Comparison of ENCODE assay signal across 9 cellular contexts in the genomic region with DNA sequence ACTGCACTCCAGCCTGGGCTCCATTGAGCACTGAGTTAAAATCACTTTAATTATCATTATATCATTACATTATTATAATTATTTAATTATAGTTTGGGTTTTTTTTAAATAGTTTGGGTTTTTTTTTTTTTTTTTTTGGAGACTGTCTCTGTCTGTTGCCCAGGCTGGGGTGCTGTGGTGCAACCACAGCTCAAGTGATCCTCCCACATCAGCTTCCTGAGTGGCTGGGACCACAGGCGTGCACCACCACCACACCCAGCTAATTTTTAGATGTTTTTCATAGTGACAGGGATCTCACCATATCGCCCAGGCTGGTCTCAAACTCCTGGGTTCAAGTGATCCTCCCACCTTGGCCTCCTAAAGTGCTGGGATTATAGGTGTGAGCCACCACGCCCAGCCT. TPM values are rescaled to one million over a fixed set of nuclear protein-coding genes. Genes with fewer than 3 reads are reported as not detected.
DNase-seq lines count a peak whose midpoint lies in the region; ATAC-seq and TF ChIP-seq lines count a peak whose summit lies in the region.
"Not testable (repeated sequence)": the region's sequence is repeated elsewhere in the genome, so short reads cannot be mapped to it uniquely, and the experiment has no call there.
"Had no signal": no experiment of that assay in that cellular context is flagged by ENCODE, and none has a peak within 500 bp of the region (broad histone marks: within the 10 kb centered on the region; RNA-seq: fewer than 3 reads in every experiment).

No MANE protein-coding gene starts in this region.

- peaks cover 5 to 20% (median 8%) of the 10 kb centered on the region in 4 donors for H3K4me1 Mint-ChIP-seq in CD4-positive, CD25-positive, alpha-beta regulatory T cell
- H3K4me1 Mint-ChIP-seq in CD8-positive, alpha-beta memory T cell: peaks cover 14 to 34% (median 26%) of the 10 kb centered on the region in 3 donors
- not testable (repeated sequence) for H3K4me1 Mint-ChIP-seq in activated CD4-positive, alpha-beta T cell treated with anti-CD3 and anti-CD28 coated beads, Interleukin-2, amount 10 ng/mL, durations not matched to agents 24 days and 14 days; activated CD8-positive, alpha-beta T cell treated with anti-CD3 and anti-CD28 coated beads, Interleukin-2, amount 10 ng/mL, durations not matched to agents 7 days and 5 days (ENCODE audit: low read depth); effector memory CD8-positive, alpha-beta T cell (ENCODE audit: low read depth in 2 of 2)
- H3K4me1 Mint-ChIP-seq in activated naive CD4-positive, alpha-beta T cell treated with anti-CD3 and anti-CD28 coated beads, Interleukin-2, amount 50 U/mL, for 24 hours: peaks cover 12% of the 10 kb centered on the region
- peaks cover 14 to 24% of the 10 kb centered on the region in 2 donors for H3K4me1 Mint-ChIP-seq in natural killer cell

- POLR2A ChIA-PET in CD8-positive, alpha-beta memory T cell (lab: Charles Lee); activated CD8-positive, alpha-beta T cell treated with anti-CD3 and anti-CD28 coated beads, Interleukin-2, amount 10 ng/mL, durations not matched to agents 7 days and 5 days (lab: Charles Lee): not testable (repeated sequence)

- not testable (repeated sequence) for TF ChIP-seq CTCF in natural killer cell (IDR thresholded peaks at IDR 0.05)

- peak; percentile 62 to 80 for ATAC-seq in CD4-positive, CD25-positive, alpha-beta regulatory T cell (ENCODE audit: low read depth in 2 of 2)
- ATAC-seq in activated CD8-positive, alpha-beta T cell treated with anti-CD3 and anti-CD28 coated beads, Interleukin-2, amount 10 ng/mL, durations not matched to agents 7 days and 5 days: peak; percentile 83
- peak; percentile 100 for ATAC-seq in effector memory CD8-positive, alpha-beta T cell (replicated peaks)
- ATAC-seq in natural killer cell: peak; percentile 49 to 95 (median 64)

- CTCF ChIA-PET in CD8-positive, alpha-beta memory T cell (lab: Charles Lee); activated CD8-positive, alpha-beta T cell treated with anti-CD3 and anti-CD28 coated beads, Interleukin-2, amount 10 ng/mL, durations not matched to agents 7 days and 5 days (lab: Charles Lee): not testable (repeated sequence)

- H3K27me3 ChIP-seq in CD4-positive, CD25-positive, alpha-beta regulatory T cell (ENCODE audit: control insufficient read depth, insufficient read depth, low read length); CD8-positive, alpha-beta memory T cell (ENCODE audit: insufficient read depth, low read length, poor library complexity, severe bottlenecking): not testable (repeated sequence)

- not testable (repeated sequence) for H3K4me3 Mint-ChIP-seq in CD4-positive, CD25-positive, alpha-beta regulatory T cell; activated CD4-positive, alpha-beta T cell treated with anti-CD3 and anti-CD28 coated beads, Interleukin-2, amount 10 ng/mL, durations not matched to agents 24 days and 14 days; activated CD8-positive, alpha-beta T cell treated with anti-CD3 and anti-CD28 coated beads, Interleukin-2, amount 10 ng/mL, durations not matched to agents 7 days and 5 days
- H3K4me3 Mint-ChIP-seq in CD8-positive, alpha-beta memory T cell: peak overlapping the region in 2 of 7 donors; percentile 32 to 50
- H3K4me3 Mint-ChIP-seq in activated naive CD4-positive, alpha-beta T cell treated with anti-CD3 and anti-CD28 coated beads, Interleukin-2, amount 50 U/mL, for 24 hours: peak overlapping the region; percentile 3
- H3K4me3 Mint-ChIP-seq in effector memory CD8-positive, alpha-beta T cell: peak overlapping the region; percentile 54
- peak overlapping the region; percentile 62 for H3K4me3 Mint-ChIP-seq in natural killer cell

- H3K27me3 Mint-ChIP-seq in CD4-positive, CD25-positive, alpha-beta regulatory T cell; CD8-positive, alpha-beta memory T cell; activated CD4-positive, alpha-beta T cell treated with anti-CD3 and anti-CD28 coated beads, Interleukin-2, amount 10 ng/mL, durations not matched to agents 24 days and 14 days; activated CD8-positive, alpha-beta T cell treated with anti-CD3 and anti-CD28 coated beads, Interleukin-2, amount 10 ng/mL, durations not matched to agents 7 days and 5 days (ENCODE audit: low read depth); activated naive CD4-positive, alpha-beta T cell treated with anti-CD3 and anti-CD28 coated beads, Interleukin-2, amount 50 U/mL, for 24 hours; effector memory CD8-positive, alpha-beta T cell; natural killer cell (ENCODE audit: low read depth in 2 of 2): not testable (repeated sequence)

- H3K9me3 ChIP-seq in CD4-positive, CD25-positive, alpha-beta regulatory T cell (ENCODE audit: control insufficient read depth in 2 of 2, low read length in 2 of 2); CD8-positive, alpha-beta memory T cell (ENCODE audit: low read length): not testable (repeated sequence)

- H3K4me1 ChIP-seq in CD4-positive, CD25-positive, alpha-beta regulatory T cell (ENCODE audit: control insufficient read depth, insufficient read depth, low read length, poor library complexity, severe bottlenecking); CD8-positive, alpha-beta memory T cell (ENCODE audit: insufficient read depth, low read length): not testable (repeated sequence)

- intact Hi-C loops in activated CD4-positive, alpha-beta T cell treated with anti-CD3 and anti-CD28 coated beads, Interleukin-2, amount 10 ng/mL, durations not matched to agents 24 days and 14 days (cut with micrococcal nuclease); natural killer cell (cut with micrococcal nuclease): not testable (repeated sequence)

- DNase-seq in CD4-positive, CD25-positive, alpha-beta regulatory T cell: peak in 2 of 3 donors; percentile 24 to 52
- DNase-seq in CD8-positive, alpha-beta memory T cell: peak in 3 of 5 donors; percentile 19 to 53 (median 45)
- DNase-seq in activated CD4-positive, alpha-beta T cell treated with anti-CD3 and anti-CD28 coated beads, Interleukin-2, amount 10 ng/mL, durations not matched to agents 24 days and 14 days: peak; percentile 65
- peak; percentile 41 for DNase-seq in activated CD8-positive, alpha-beta T cell treated with anti-CD3 and anti-CD28 coated beads, Interleukin-2, amount 10 ng/mL, durations not matched to agents 7 days and 5 days
- DNase-seq in effector memory CD8-positive, alpha-beta T cell; natural killer cell: not testable (repeated sequence)

- not testable (repeated sequence) for H3K27ac Mint-ChIP-seq in CD4-positive, CD25-positive, alpha-beta regulatory T cell; activated CD4-positive, alpha-beta T cell treated with anti-CD3 and anti-CD28 coated beads, Interleukin-2, amount 10 ng/mL, durations not matched to agents 24 days and 14 days; activated CD8-positive, alpha-beta T cell treated with anti-CD3 and anti-CD28 coated beads, Interleukin-2, amount 10 ng/mL, durations not matched to agents 7 days and 5 days; activated naive CD4-positive, alpha-beta T cell treated with anti-CD3 and anti-CD28 coated beads, Interleukin-2, amount 50 U/mL, for 24 hours; effector memory CD8-positive, alpha-beta T cell; natural killer cell
- H3K27ac Mint-ChIP-seq in CD8-positive, alpha-beta memory T cell: peak overlapping the region in 1 of 8 donors; percentile 29

- not testable (repeated sequence) for H3K36me3 Mint-ChIP-seq in CD4-positive, CD25-positive, alpha-beta regulatory T cell; CD8-positive, alpha-beta memory T cell; activated CD4-positive, alpha-beta T cell treated with anti-CD3 and anti-CD28 coated beads, Interleukin-2, amount 10 ng/mL, durations not matched to agents 24 days and 14 days (ENCODE audit: low read depth); activated CD8-positive, alpha-beta T cell treated with anti-CD3 and anti-CD28 coated beads, Interleukin-2, amount 10 ng/mL, durations not matched to agents 7 days and 5 days (ENCODE audit: low read depth); activated naive CD4-positive, alpha-beta T cell treated with anti-CD3 and anti-CD28 coated beads, Interleukin-2, amount 50 U/mL, for 24 hours; effector memory CD8-positive, alpha-beta T cell (ENCODE audit: insufficient read depth); natural killer cell

- H3K4me3 ChIP-seq in CD4-positive, CD25-positive, alpha-beta regulatory T cell (ENCODE audit: low read depth, low read length); CD8-positive, alpha-beta memory T cell (ENCODE audit: low read length): not testable (repeated sequence)

- not testable (repeated sequence) for H3K9me3 Mint-ChIP-seq in CD4-positive, CD25-positive, alpha-beta regulatory T cell; CD8-positive, alpha-beta memory T cell; activated CD4-positive, alpha-beta T cell treated with anti-CD3 and anti-CD28 coated beads, Interleukin-2, amount 10 ng/mL, durations not matched to agents 24 days and 14 days; activated CD8-positive, alpha-beta T cell treated with anti-CD3 and anti-CD28 coated beads, Interleukin-2, amount 10 ng/mL, durations not matched to agents 7 days and 5 days (ENCODE audit: insufficient read depth); activated naive CD4-positive, alpha-beta T cell treated with anti-CD3 and anti-CD28 coated beads, Interleukin-2, amount 50 U/mL, for 24 hours; effector memory CD8-positive, alpha-beta T cell; natural killer cell

- not testable (repeated sequence) for H3K36me3 ChIP-seq in CD4-positive, CD25-positive, alpha-beta regulatory T cell (ENCODE audit: control insufficient read depth, insufficient read depth, low read length); CD8-positive, alpha-beta memory T cell (ENCODE audit: insufficient read depth, low read length)

- not testable (repeated sequence) for H3K27ac ChIP-seq in CD4-positive, CD25-positive, alpha-beta regulatory T cell (ENCODE audit: insufficient read depth, low read length, poor library complexity, severe bottlenecking); CD8-positive, alpha-beta memory T cell (ENCODE audit: low read depth, low read length)

RNA-seq across cellular contexts. Expression of gene TMEM35B, which starts 16.9 kb away (rescaled TPM):
- total RNA-seq in CD4-positive, CD25-positive, alpha-beta regulatory T cell: 13.8 TPM
- 100 to 1,000 TPM; 173 to 206 (median 196) TPM for polyA plus RNA-seq in CD4-positive, CD25-positive, alpha-beta regulatory T cell
- 10 to 100 TPM; 31.3 to 32.0 TPM for total RNA-seq in CD8-positive, alpha-beta memory T cell
- polyA plus RNA-seq in CD8-positive, alpha-beta memory T cell: 237 TPM
- 20.1 and 22.1 TPM in 2 replicates for total RNA-seq in activated CD4-positive, alpha-beta T cell treated with anti-CD3 and anti-CD28 coated beads, Interleukin-2, amount 10 ng/mL, durations not matched to agents 24 days and 14 days
- total RNA-seq in activated CD8-positive, alpha-beta T cell treated with anti-CD3 and anti-CD28 coated beads, Interleukin-2, amount 10 ng/mL, durations not matched to agents 7 days and 5 days: 10 to 100 TPM; 24.8 to 26.7 TPM
- total RNA-seq in natural killer cell: 10 to 100 TPM in 2 of 3 donors, 1 to 10 TPM in 1; 4.1 to 18.5 (median 10.5) TPM

RNA-seq across cellular contexts. Expression of gene DLGAP3, which starts 38.8 kb away (rescaled TPM):
- total RNA-seq in CD4-positive, CD25-positive, alpha-beta regulatory T cell: 1.2 TPM
- under 1 TPM; 0.11 to 0.26 (median 0.18) TPM for polyA plus RNA-seq in CD4-positive, CD25-positive, alpha-beta regulatory T cell
- total RNA-seq in CD8-positive, alpha-beta memory T cell: under 1 TPM; 0.59 to 0.82 TPM
- not detected for polyA plus RNA-seq in CD8-positive, alpha-beta memory T cell
- total RNA-seq in activated CD4-positive, alpha-beta T cell treated with anti-CD3 and anti-CD28 coated beads, Interleukin-2, amount 10 ng/mL, durations not matched to agents 24 days and 14 days: 0.54 and 0.75 TPM in 2 replicates
- total RNA-seq in activated CD8-positive, alpha-beta T cell treated with anti-CD3 and anti-CD28 coated beads, Interleukin-2, amount 10 ng/mL, durations not matched to agents 7 days and 5 days: under 1 TPM; 0.29 to 0.39 TPM
- under 1 TPM; 0.33 to 0.38 (median 0.36) TPM for total RNA-seq in natural killer cell
- total RNA-seq: HT-29 had no signal
- polyA plus RNA-seq: BJ had no signal
